11 cellular contexts compared by ENCODE assay signal in genomic region chr1:9202240-9202870, GRCh38. TPM values are rescaled to one million over a fixed set of nuclear protein-coding genes. Genes with fewer than 3 reads are reported as not detected.
DNase-seq lines count a peak whose midpoint lies in the region; ATAC-seq and TF ChIP-seq lines count a peak whose summit lies in the region.
"Had no signal": no experiment of that assay in that cellular context is flagged by ENCODE, and none has a peak within 500 bp of the region (broad histone marks: within the 10 kb centered on the region; RNA-seq: fewer than 3 reads in every experiment).

No MANE protein-coding gene starts in this region.

- intact Hi-C loops in dorsolateral prefrontal cortex (cut with DNase I) = no loop called here

- H2AFZ ChIP-seq in neural progenitor cell (replicated peaks) = peak overlapping the region; percentile 76

- H3K9me3 Mint-ChIP-seq in neural progenitor cell = no peaks in the 10 kb centered on the region

- H3F3A ChIP-seq in neural progenitor cell (ENCODE audit: low read depth) = peaks cover 29% of the 10 kb centered on the region

- no peaks in the 10 kb centered on the region for H3K9me3 ChIP-seq in neural progenitor cell (ENCODE audit: low read depth)

- peaks cover 27% of the 10 kb centered on the region for H3K4me1 ChIP-seq in neural progenitor cell

- peaks cover 14% of the 10 kb centered on the region for H4K20me1 ChIP-seq in neural progenitor cell (ENCODE audit: low read depth)

- peak overlapping the region; percentile 93 for H3K4me2 ChIP-seq in neural progenitor cell

- TF ChIP-seq CTCF in dorsolateral prefrontal cortex (IDR thresholded peaks at IDR 0.05 in 54 of 56, conservative IDR thresholded peaks at IDR 0.05 in 2 of 56; ENCODE audit: low read depth in 1 of 56, partially characterized antibody in 56 of 56) (no peak), neural progenitor cell (IDR thresholded peaks at IDR 0.05) (no peak)

- no peaks in the 10 kb centered on the region for H3K36me3 Mint-ChIP-seq in neural progenitor cell

- no peaks in the 10 kb centered on the region for H3K36me3 ChIP-seq in neural progenitor cell

- H3K4me3 ChIP-seq in dorsolateral prefrontal cortex = peak overlapping the region in 56 of 59 donors; percentile 18 to 67 (median 50)
- peak overlapping the region; percentile 50 for H3K4me3 ChIP-seq in neural progenitor cell

- no peak overlapping the region for H3K9ac ChIP-seq in neural progenitor cell

- peak overlapping the region in 30 of 59 donors; percentile 30 to 84 (median 74) for H3K27ac ChIP-seq in dorsolateral prefrontal cortex
- no peak overlapping the region for H3K27ac ChIP-seq in neural progenitor cell
- H3K27ac ChIP-seq: epithelial cell of prostate had no signal

- DNase-seq in Daoy (ENCODE audit: low read depth) (peak; percentile 34), M059J (ENCODE audit: low read depth) (peak; percentile 33), dorsolateral prefrontal cortex (no peak), neural progenitor cell (ENCODE audit: low spot score) (no peak), NOMO-1 treated with DMSO at 0.1 percent for 48 hours (lab: John Stamatoyannopoulos, UW; ENCODE audit: unreplicated experiment) (no peak), dermis blood vessel endothelial cell (no peak), inferior parietal cortex (ENCODE audit: extremely low spot score) (no peak)
- DNase-seq: activated T-cell treated with anti-CD3 and anti-CD28 coated beads, Interleukin-2, amount 50 U/mL, for 48 hours; SW 1271 had no signal

- no peak for ATAC-seq in GM18909 (IDR thresholded peaks at IDR 0.05; ENCODE audit: poor library complexity, unreplicated experiment)

- no peaks in the 10 kb centered on the region for H3K79me2 ChIP-seq in neural progenitor cell (ENCODE audit: low read depth)

- H3K4me1 Mint-ChIP-seq in neural progenitor cell = peaks cover 32% of the 10 kb centered on the region

- H3K27me3 Mint-ChIP-seq in neural progenitor cell (ENCODE audit: insufficient read depth, low read depth) = peaks cover 69% of the 10 kb centered on the region

- peaks cover 0 to 42% (median 4%) of the 10 kb centered on the region in 45 donors for H3K27me3 ChIP-seq in dorsolateral prefrontal cortex
- H3K27me3 ChIP-seq in neural progenitor cell = peaks cover 77% of the 10 kb centered on the region

- peak overlapping the region; percentile 79 for H3K4me3 Mint-ChIP-seq in neural progenitor cell

- no peak overlapping the region for H3K27ac Mint-ChIP-seq in neural progenitor cell

RNA-seq across cellular contexts. Expression of gene H6PD, which starts 32.2 kb away (rescaled TPM):
- total RNA-seq in Daoy (2014; rRNA removed; shearing (Covaris generic)) = 7.1 and 9.9 TPM in 2 replicates
- 7.7 and 15.9 TPM in 2 replicates for total RNA-seq in M059J (2014; rRNA removed; shearing (Covaris generic))
- total RNA-seq in dorsolateral prefrontal cortex (10 to 100 TPM in 118 of 120 experiments, 1 to 10 TPM in 2; 9.0 to 25.6 (median 15.7) TPM), neural progenitor cell (ENCODE audit: low replicate concordance) (6.0 and 15.2 TPM in 2 replicates), dermis blood vessel endothelial cell (21.3 and 32.1 TPM in 2 replicates)

Comparison
In these comparisons a context has a peak if more than half of its experiments do, and no peak if none do; other contexts are left out.
1. DNase-seq: peak in Daoy (single experiment) and M059J (single experiment); none in dorsolateral prefrontal cortex (0 of 10), neural progenitor cell (single experiment), NOMO-1 treated with DMSO at 0.1 percent for 48 hours (single experiment), dermis blood vessel endothelial cell (single experiment) and inferior parietal cortex (single experiment).